Comparison of ENCODE assay signal across 4 cellular contexts in the genomic region with DNA sequence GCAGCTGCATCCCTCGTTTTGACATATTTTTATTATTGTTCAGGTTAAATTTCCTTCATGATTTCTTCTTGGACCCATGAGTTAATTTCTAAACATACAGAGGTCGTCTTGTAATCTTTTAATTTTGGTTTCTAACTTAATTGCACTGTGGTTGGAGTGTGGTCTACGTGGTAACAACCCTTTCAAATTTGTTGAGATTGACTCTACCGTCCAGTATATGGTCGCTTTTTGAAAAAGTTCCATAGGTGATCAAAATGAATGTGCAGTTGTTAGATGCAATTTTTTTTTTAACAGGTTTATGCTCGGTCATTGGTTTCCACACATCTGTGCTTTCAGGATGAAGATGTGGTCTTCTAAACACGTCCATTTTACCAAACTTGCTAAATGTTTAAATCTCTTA. TPM values are rescaled to one million over a fixed set of nuclear protein-coding genes. Genes with fewer than 3 reads are reported as not detected.
"Had no signal": no experiment of that assay in that cellular context is flagged by ENCODE, and none has a peak within 500 bp of the region (broad histone marks: within the 10 kb centered on the region; RNA-seq: fewer than 3 reads in every experiment).

No MANE protein-coding gene starts in this region.

- ATAC-seq: GM12878 had no signal

- DNase-seq: GDM1, GF-D8 had no signal

RNA-seq across cellular contexts. Expression of a gene that starts 11.0 kb away (rescaled TPM):
- total RNA-seq: G401 had no signal
